Comparison of ENCODE assay signal across 18 cellular contexts in genomic region chr6:166262738-166263515, GRCh38. TPM values are rescaled to one million over a fixed set of nuclear protein-coding genes. Genes with fewer than 3 reads are reported as not detected.
DNase-seq lines count a peak whose midpoint lies in the region; ATAC-seq and TF ChIP-seq lines count a peak whose summit lies in the region.
"Had no signal": no experiment of that assay in that cellular context is flagged by ENCODE, and none has a peak within 500 bp of the region (broad histone marks: within the 10 kb centered on the region; RNA-seq: fewer than 3 reads in every experiment).

No MANE protein-coding gene starts in this region.

- no peak for TF ChIP-seq POLR2A in gastroesophageal sphincter (IDR thresholded peaks at IDR 0.05)
- no peak for TF ChIP-seq POLR2A in ovary (IDR thresholded peaks at IDR 0.05)
- no peak for TF ChIP-seq POLR2A in suprapubic skin (IDR thresholded peaks at IDR 0.05)

- WGBS in gastroesophageal sphincter (ENCODE audit: low coverage in 1 of 2), 2 donors: 79 to 100% methylated on average over 2 to 9 of the region's 17 CpGs
- WGBS in ovary, 3 donors: 82 to 88% (median 87%) methylated on average over 15 to 17 of the region's 17 CpGs
- WGBS in suprapubic skin: 93% methylated on average over 16 of the region's 17 CpGs

- H3K27ac Mint-ChIP-seq in CD14-positive monocyte: peak overlapping the region in 6 of 7 donors; percentile 7 to 76 (median 52)

- intact Hi-C loops in CD14-positive monocyte (cut with micrococcal nuclease): loop anchor here in 1 of 2 donors (5.0 kb wide), 1 partner anchor 79 kb away; the partner anchor contains the start of gene SFT2D1
- intact Hi-C loops in ovary (cut with DNase I): no loop called here

- H3K4me3 Mint-ChIP-seq in CD14-positive monocyte: no peak overlapping the region

- H3K36me3 Mint-ChIP-seq in CD14-positive monocyte: no peaks in the 10 kb centered on the region

- H3K27me3 Mint-ChIP-seq in CD14-positive monocyte (ENCODE audit: low read depth in 3 of 3): peaks cover 0 to 4% (median 2%) of the 10 kb centered on the region in 3 donors

- H3K27me3 ChIP-seq in gastroesophageal sphincter (peaks cover 11% of the 10 kb centered on the region), ovary (no peaks in the 10 kb centered on the region), suprapubic skin (peaks cover 3% of the 10 kb centered on the region)
- H3K27me3 ChIP-seq: BLaER1 treated with 17β-estradiol and CSF1 and Interleukin-3, amounts not matched to agents 10 nM and 100 nM had no signal

- H3K9me3 ChIP-seq in gastroesophageal sphincter (no peaks in the 10 kb centered on the region), ovary (no peaks in the 10 kb centered on the region), suprapubic skin (no peaks in the 10 kb centered on the region)
- H3K9me3 ChIP-seq: A549; BLaER1 treated with 17β-estradiol and CSF1 and Interleukin-3, amounts not matched to agents 10 nM and 100 nM had no signal

- no peak for DNase-seq in CD14-positive monocyte (ENCODE audit: low spot score)
- DNase-seq in GM10266 (ENCODE audit: extremely low spot score): no peak
- DNase-seq in NOMO-1 treated with DMSO at 0.1 percent for 48 hours (lab: John Stamatoyannopoulos, UW; ENCODE audit: unreplicated experiment): peak; percentile 50
- DNase-seq in islet precursor cell: peak; percentile 48
- no peak for DNase-seq in ovary
- no peak for DNase-seq in SW480 (ENCODE audit: low spot score)
- no peak for DNase-seq in suprapubic skin (ENCODE audit: low spot score in 2 of 2)
- DNase-seq: NCI-H1417 treated with DMSO at 0.1 percent for 48 hours, NCI-H2029 treated with DMSO at 0.1 percent for 48 hours, NCI-H2171 treated with DMSO at 0.1 percent for 48 hours, NCI-H748 treated with DMSO at 0.1 percent for 48 hours had no signal

- no peak for TF ChIP-seq CTCF in CD14-positive monocyte (IDR thresholded peaks at IDR 0.05)
- peak; percentile 22 for TF ChIP-seq CTCF in GM10266 (IDR thresholded peaks at IDR 0.05; ENCODE audit: control insufficient read depth, insufficient read depth, low read depth, missing control alignments)
- TF ChIP-seq CTCF in gastroesophageal sphincter (IDR thresholded peaks at IDR 0.05): no peak
- no peak for TF ChIP-seq CTCF in ovary (IDR thresholded peaks at IDR 0.05)
- no peak for TF ChIP-seq CTCF in suprapubic skin (IDR thresholded peaks at IDR 0.05)

- TF ChIP-seq EP300 in gastroesophageal sphincter (IDR thresholded peaks at IDR 0.05) (no peak), ovary (IDR thresholded peaks at IDR 0.05) (no peak), suprapubic skin (IDR thresholded peaks at IDR 0.05) (no peak)

- no peaks in the 10 kb centered on the region for H3K36me3 ChIP-seq in gastroesophageal sphincter
- no peaks in the 10 kb centered on the region for H3K36me3 ChIP-seq in ovary
- H3K36me3 ChIP-seq in suprapubic skin: no peaks in the 10 kb centered on the region
- H3K36me3 ChIP-seq: BLaER1 treated with 17β-estradiol and CSF1 and Interleukin-3, amounts not matched to agents 10 nM and 100 nM had no signal

- H3K27ac ChIP-seq in gastroesophageal sphincter (no peak overlapping the region), ovary (no peak overlapping the region), suprapubic skin (no peak overlapping the region)
- H3K27ac ChIP-seq: A549; BLaER1 treated with 17β-estradiol and CSF1 and Interleukin-3, amounts not matched to agents 10 nM and 100 nM; KMS-11; SK-N-MC had no signal

- no peaks in the 10 kb centered on the region for H3K9me3 Mint-ChIP-seq in CD14-positive monocyte

- no peak for ATAC-seq in gastroesophageal sphincter
- ATAC-seq: A549 had no signal

- peaks cover 36% of the 10 kb centered on the region for H3K4me1 Mint-ChIP-seq in CD14-positive monocyte

- H3K4me3 ChIP-seq in gastroesophageal sphincter (no peak overlapping the region), ovary (no peak overlapping the region), suprapubic skin (no peak overlapping the region)
- H3K4me3 ChIP-seq: A549; BLaER1 treated with 17β-estradiol and CSF1 and Interleukin-3, amounts not matched to agents 10 nM and 100 nM; SK-N-MC had no signal

- no peaks in the 10 kb centered on the region for H3K4me1 ChIP-seq in gastroesophageal sphincter
- no peaks in the 10 kb centered on the region for H3K4me1 ChIP-seq in ovary (ENCODE audit: insufficient read depth)
- H3K4me1 ChIP-seq in suprapubic skin: peaks cover 3% of the 10 kb centered on the region
- H3K4me1 ChIP-seq: A549 had no signal

RNA-seq across cellular contexts. Expression of gene PRR18, which starts 45.3 kb away (rescaled TPM):
- polyA plus RNA-seq in CD14-positive monocyte (not detected), ovary (under 1 TPM in 1 of 2 donors, not detected in 1; 0.05 TPM)
- total RNA-seq in gastroesophageal sphincter (not detected), ovary (1 to 10 TPM in 1 of 7 donors, under 1 TPM in 2, not detected in 4; 0.17 to 5.1 (median 0.33) TPM), suprapubic skin (not detected)
- total RNA-seq: Daoy; T-helper 1 cell treated with Interleukin-12 subunit alpha and Interleukin-12 subunit beta and Interleukin-4 antibody, amounts not matched to agents 30 ng/mL and 1 ng/mL, for 36 hours had no signal

Comparison
In these comparisons a context has a peak if more than half of its experiments do, and no peak if none do; other contexts are left out.
1. DNase-seq: peak in NOMO-1 treated with DMSO at 0.1 percent for 48 hours (single experiment) and islet precursor cell (single experiment); none in CD14-positive monocyte (single experiment), GM10266 (single experiment), ovary (0 of 5), SW480 (single experiment) and suprapubic skin (0 of 2).